8 cellular contexts compared by ENCODE assay signal in the genomic region with DNA sequence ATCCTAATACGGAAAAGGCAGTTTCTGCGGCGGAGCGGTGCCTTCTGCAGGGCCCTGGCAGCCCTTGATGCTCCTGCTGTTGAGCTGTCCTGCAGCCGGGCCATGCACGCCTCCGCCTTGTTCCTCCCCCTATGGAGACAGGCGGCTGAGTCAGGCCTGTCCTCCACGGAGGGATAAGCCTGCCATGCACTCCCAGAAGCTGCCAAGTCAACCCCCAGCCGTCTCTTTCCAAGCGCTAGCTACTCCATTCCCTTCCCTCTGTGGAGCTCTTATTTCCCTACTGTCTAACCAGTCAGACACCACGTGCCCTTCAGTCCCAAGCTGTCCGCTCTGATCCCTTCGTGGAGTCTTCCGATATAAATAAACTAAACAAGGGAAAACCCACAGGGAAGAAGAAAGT.
DNase-seq lines count a peak whose midpoint lies in the region; ATAC-seq, FAIRE-seq and TF ChIP-seq lines count a peak whose summit lies in the region.

No MANE protein-coding gene starts in this region.

- no peaks in the 10 kb centered on the region for H3K9me2 ChIP-seq in hepatocyte (replicated peaks; ENCODE audit: insufficient read depth)

- H3K79me2 ChIP-seq in hepatocyte (no peaks in the 10 kb centered on the region), smooth muscle cell (ENCODE audit: low read depth) (no peaks in the 10 kb centered on the region)

- H3K9me3 ChIP-seq in body of pancreas (no peaks in the 10 kb centered on the region), hepatocyte (ENCODE audit: low read depth) (no peaks in the 10 kb centered on the region), smooth muscle cell (replicated peaks; ENCODE audit: low read depth) (no peaks in the 10 kb centered on the region)

- intact Hi-C loops in body of pancreas (cut with DNase I): loop anchor here (5.0 to 10.0 kb wide), 2 partner anchors 235 to 958 kb away; no protein-coding TSS in a partner anchor

- no peaks in the 10 kb centered on the region for H3K27me3 ChIP-seq in body of pancreas
- H3K27me3 ChIP-seq in hepatocyte: no peaks in the 10 kb centered on the region
- H3K27me3 ChIP-seq in smooth muscle cell (ENCODE audit: low read depth): no peaks in the 10 kb centered on the region

- H2AFZ ChIP-seq in hepatocyte (no peak overlapping the region), smooth muscle cell (ENCODE audit: low read depth) (no peak overlapping the region)

- H3K4me2 ChIP-seq in hepatocyte (peak overlapping the region; percentile 31), smooth muscle cell (peak overlapping the region; percentile 64)

- H4K20me1 ChIP-seq in hepatocyte (ENCODE audit: insufficient read depth, poor library complexity, severe bottlenecking) (no peaks in the 10 kb centered on the region), smooth muscle cell (ENCODE audit: low read depth) (no peaks in the 10 kb centered on the region)

- peaks cover 12% of the 10 kb centered on the region for H3K4me1 Mint-ChIP-seq in type B pancreatic cell (ENCODE audit: unreplicated experiment)

- peaks cover 22% of the 10 kb centered on the region for H3K27me3 Mint-ChIP-seq in type B pancreatic cell

- no peaks in the 10 kb centered on the region for H3K36me3 ChIP-seq in body of pancreas (replicated peaks in 1 of 2; ENCODE audit: insufficient read depth in 1 of 2, low read depth in 2 of 2)
- no peaks in the 10 kb centered on the region for H3K36me3 ChIP-seq in hepatocyte (replicated peaks; ENCODE audit: insufficient read depth, low read depth)
- no peaks in the 10 kb centered on the region for H3K36me3 ChIP-seq in smooth muscle cell (ENCODE audit: low read depth)

- FAIRE-seq in H54 (lab: Jason Lieb, UNC): peak; percentile 90

- H3K4me3 Mint-ChIP-seq in type B pancreatic cell: no peak overlapping the region

- H3K27ac ChIP-seq in body of pancreas (no peak overlapping the region), hepatocyte (peak overlapping the region; percentile 40), smooth muscle cell (ENCODE audit: low read depth) (peak overlapping the region; percentile 61)

- DNase-seq in H54 (ENCODE audit: insufficient read length, low spot score) (peak; percentile 100), body of pancreas (peak in 3 of 4 donors; percentile 26 to 41 (median 26)), hepatocyte (ENCODE audit: low spot score) (peak; percentile 68), smooth muscle cell (lab: John Stamatoyannopoulos, UW; ENCODE audit: unreplicated experiment) (peak; percentile 53), type B pancreatic cell (ENCODE audit: extremely low spot score, unreplicated experiment) (no peak), GDM1 (lab: John Stamatoyannopoulos, UW) (no peak), KBM-7 (no peak)

- no peak overlapping the region for H3K27ac Mint-ChIP-seq in type B pancreatic cell

- no peak for TF ChIP-seq CTCF in body of pancreas (IDR thresholded peaks at IDR 0.05)
- TF ChIP-seq CTCF in hepatocyte (IDR thresholded peaks at IDR 0.05; ENCODE audit: poor library complexity): no peak
- no peak for TF ChIP-seq CTCF in smooth muscle cell (IDR thresholded peaks at IDR 0.05; ENCODE audit: borderline replicate concordance, insufficient read depth, poor library complexity, severe bottlenecking)
- TF ChIP-seq CTCF in type B pancreatic cell (conservative IDR thresholded peaks at IDR 0.05): no peak

- H3K4me3 ChIP-seq in body of pancreas: no peak overlapping the region
- no peak overlapping the region for H3K4me3 ChIP-seq in hepatocyte
- no peak overlapping the region for H3K4me3 ChIP-seq in smooth muscle cell

- H3F3A ChIP-seq in smooth muscle cell (ENCODE audit: low read depth): peaks cover 9% of the 10 kb centered on the region

- H3K9me3 Mint-ChIP-seq in type B pancreatic cell: no peaks in the 10 kb centered on the region

- H3K9ac ChIP-seq in smooth muscle cell (ENCODE audit: low read depth): no peak overlapping the region

- 49 to 68% methylated on average over 15 of the region's 15 CpGs for WGBS in body of pancreas, 2 donors
- WGBS in hepatocyte (ENCODE audit: low lambda C conversion rate, missing lambda C conversion rate): 57% methylated on average over 15 of the region's 15 CpGs
- WGBS in smooth muscle cell (ENCODE audit: low lambda C conversion rate): 16% methylated on average over 15 of the region's 15 CpGs

- H3K36me3 Mint-ChIP-seq in type B pancreatic cell: no peaks in the 10 kb centered on the region

- no peak for TF ChIP-seq POLR2A in H54 (IDR thresholded peaks at IDR 0.05; ENCODE audit: low read depth, low read length)
- TF ChIP-seq POLR2A in body of pancreas (IDR thresholded peaks at IDR 0.05): no peak

- in situ Hi-C loops in KBM-7 (cut with MboI; ENCODE audit: low pct_unique_long_range_greater_than_20kb, low sequenced_read_pairs): loop anchor here (25.0 kb wide), 2 partner anchors 948 to 1148 kb away; no protein-coding TSS in a partner anchor

- H3K4me1 ChIP-seq in body of pancreas (peaks cover 6% of the 10 kb centered on the region), hepatocyte (ENCODE audit: insufficient read depth) (peaks cover 10% of the 10 kb centered on the region), smooth muscle cell (ENCODE audit: low read depth) (peaks cover 6% of the 10 kb centered on the region)

- ATAC-seq in body of pancreas: peak; percentile 15
- ATAC-seq in HG03097 (IDR thresholded peaks at IDR 0.05; ENCODE audit: low FRiP score, unreplicated experiment): no peak

Comparison
In these comparisons a context has a peak if more than half of its experiments do, and no peak if none do; other contexts are left out.
1. DNase-seq: peak in H54 (single experiment), body of pancreas (3 of 4), hepatocyte (single experiment) and smooth muscle cell (single experiment); none in type B pancreatic cell (single experiment), GDM1 (single experiment) and KBM-7 (single experiment).
2. H3K27ac ChIP-seq: peak in hepatocyte (single experiment) and smooth muscle cell (single experiment); none in body of pancreas (0 of 4).